In genomic region chr2:237475704-237476107, GRCh38 we compare ENCODE assay signal across 8 cellular contexts. TPM values are rescaled to one million over a fixed set of nuclear protein-coding genes. Genes with fewer than 3 reads are reported as not detected.
DNase-seq lines count a peak whose midpoint lies in the region; ATAC-seq and TF ChIP-seq lines count a peak whose summit lies in the region.

No MANE protein-coding gene starts in this region.

- TSS peak; percentile 68 for BruUV-seq in MCF 10A (replicated peaks; lab: Mats Ljungman, UMichigan)

- H3K27ac ChIP-seq in right lobe of liver, result peak overlapping the region; percentile 90 to 97 (median 94)

- H3K36me3 Mint-ChIP-seq in MCF 10A (ENCODE audit: insufficient read depth, unreplicated experiment), result no peaks in the 10 kb centered on the region

- H3K9me3 ChIP-seq in right lobe of liver, result no peaks in the 10 kb centered on the region

- H3K4me3 Mint-ChIP-seq in MCF 10A (ENCODE audit: unreplicated experiment), result peak overlapping the region; percentile 79

- no peaks in the 10 kb centered on the region for H3K27me3 Mint-ChIP-seq in MCF 10A (ENCODE audit: insufficient read depth, unreplicated experiment)

- no peaks in the 10 kb centered on the region for H3K9me3 Mint-ChIP-seq in MCF 10A (ENCODE audit: unreplicated experiment)

- peaks cover 13% of the 10 kb centered on the region for H3K4me1 Mint-ChIP-seq in MCF 10A (ENCODE audit: insufficient read depth, unreplicated experiment)

- H3K27me3 ChIP-seq in right lobe of liver, result no peaks in the 10 kb centered on the region

- no peak for TF ChIP-seq CTCF in MCF 10A (IDR thresholded peaks at IDR 0.05; ENCODE audit: unreplicated experiment)
- no peak for TF ChIP-seq CTCF in right lobe of liver (IDR thresholded peaks at IDR 0.05)

- CTCF ChIA-PET in MCF 10A (lab: Yijun Ruan, JAX), result interaction anchor here (0.6 to 2.0 kb wide), 21 partner anchors 10 to 389 kb away, joined by 3 to 21 read pairs (median 4); partner anchors contain the start of gene COPS8

- WGBS in right lobe of liver (ENCODE audit: insufficient coverage, low coverage, low lambda C conversion rate, missing lambda C conversion rate), result 4% methylated on average over 11 of the region's 15 CpGs

- peak overlapping the region; percentile 64 to 75 (median 74) for H3K4me3 ChIP-seq in right lobe of liver

- H3K27ac Mint-ChIP-seq in MCF 10A (ENCODE audit: low read depth, unreplicated experiment), result no peak overlapping the region

- H3K36me3 ChIP-seq in right lobe of liver, result no peaks in the 10 kb centered on the region

- no peak for TF ChIP-seq POLR2A in right lobe of liver (IDR thresholded peaks at IDR 0.05)

- POLR2A ChIA-PET in MCF 10A (lab: Yijun Ruan, JAX), result interaction anchor here (0.5 to 1.7 kb wide), 8 partner anchors 10 to 390 kb away, joined by 3 to 9 read pairs (median 4); partner anchors contain the start of genes COPS8 and RAB17

- no peak for DNase-seq in activated CD4-positive, CD25-positive, alpha-beta regulatory T cell (lab: John Stamatoyannopoulos, UW)
- DNase-seq in RKO (ENCODE audit: low spot score) (peak; percentile 86), MCF 10A (ENCODE audit: unreplicated experiment) (peak; percentile 60), right lobe of liver (no peak), NCI-H1105 (lab: John Stamatoyannopoulos, UW) (no peak), NCI-H2196 treated with DMSO at 0.1 percent for 48 hours (lab: John Stamatoyannopoulos, UW; ENCODE audit: unreplicated experiment) (no peak)
- peak; percentile 26 for DNase-seq in stimulated activated CD8-positive, alpha-beta memory T cell treated with anti-CD3 and anti-CD28 coated beads, Interleukin-12 subunit alpha, Interleukin-12 subunit beta, amount 100 ng/mL, for 4 hours (ENCODE audit: low read depth)

- H3K4me1 ChIP-seq in right lobe of liver, result peaks cover 0 to 20% (median 5%) of the 10 kb centered on the region in 4 donors

- peak; percentile 74 for ATAC-seq in activated CD4-positive, CD25-positive, alpha-beta regulatory T cell treated with anti-CD3 and anti-CD28 coated beads, Interleukin-2, amount 50 U/mL, for 24 hours
- peak; percentile 1 to 13 (median 7) for ATAC-seq in right lobe of liver

- intact Hi-C loops in MCF 10A (cut with micrococcal nuclease), result loop anchor here (1.0 to 2.0 kb wide), 4 partner anchors 54 to 382 kb away; no protein-coding TSS in a partner anchor
- intact Hi-C loops in right lobe of liver (cut with DNase I), result no loop called here

RNA-seq across cellular contexts. Expression of gene MLPH, which starts 11.3 kb away (rescaled TPM):
- total RNA-seq in MCF 10A (2022) (27.1 and 28.5 TPM in 2 replicates), right lobe of liver (10 to 100 TPM; 20.8 to 52.8 (median 35.1) TPM)

Comparison
In these comparisons a context has a peak if more than half of its experiments do, and no peak if none do; other contexts are left out.
1. DNase-seq: peak in RKO (single experiment), MCF 10A (single experiment) and stimulated activated CD8-positive, alpha-beta memory T cell treated with anti-CD3 and anti-CD28 coated beads, Interleukin-12 subunit alpha, Interleukin-12 subunit beta, amount 100 ng/mL, for 4 hours (single experiment); none in activated CD4-positive, CD25-positive, alpha-beta regulatory T cell (0 of 4), right lobe of liver (0 of 3), NCI-H1105 (single experiment) and NCI-H2196 treated with DMSO at 0.1 percent for 48 hours (single experiment).